ENCODE assay signal across 1 cellular context in genomic region chr19:35345671-35346111, GRCh38.
TF ChIP-seq lines count a peak whose summit lies in the region.

No MANE protein-coding gene starts in this region.

TF ChIP-seq in GM12891, 5 proteins besides CTCF, POLR2A, EP300 and RAD21 (continued from another document):
- TF ChIP-seq TAF1 (IDR thresholded peaks at IDR 0.05; ENCODE audit: low read depth, low read length), result no peak
- peak; percentile 50; the same call in 1 of the 2 replicates for TF ChIP-seq POLR2AphosphoS5 (IDR thresholded peaks at IDR 0.05; ENCODE audit: low read depth, low read length)
- no peak for TF ChIP-seq POU2F2 (IDR thresholded peaks at IDR 0.05; ENCODE audit: low read depth, low read length)
- TF ChIP-seq SPI1 (IDR thresholded peaks at IDR 0.05; ENCODE audit: low read depth, low read length), result no peak
